11 cellular contexts compared by ENCODE assay signal in the genomic region with DNA sequence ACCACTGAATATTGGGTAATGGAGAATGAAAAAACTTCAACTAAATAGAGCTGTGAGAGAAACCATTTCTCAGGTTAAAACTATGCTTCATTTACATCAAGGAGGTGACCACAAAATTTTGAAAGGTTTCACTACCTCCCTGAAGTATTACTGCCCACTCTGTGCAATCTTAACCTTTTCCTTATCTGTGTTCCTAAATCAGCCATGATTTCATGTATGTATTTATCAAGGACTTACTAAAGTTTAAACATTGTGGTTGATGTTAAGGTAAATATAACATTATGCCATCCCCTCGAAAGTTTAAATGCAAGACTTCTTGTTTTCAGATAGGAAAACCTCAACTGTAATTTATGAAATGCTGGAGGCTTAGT.
DNase-seq lines count a peak whose midpoint lies in the region; ATAC-seq and TF ChIP-seq lines count a peak whose summit lies in the region.
"Had no signal": no experiment of that assay in that cellular context is flagged by ENCODE, and none has a peak within 500 bp of the region (broad histone marks: within the 10 kb centered on the region; RNA-seq: fewer than 3 reads in every experiment).

No MANE protein-coding gene starts in this region.

- H3K9me3 Mint-ChIP-seq in activated CD4-positive, alpha-beta T cell treated with anti-CD3 and anti-CD28 coated beads for 36 hours (ENCODE audit: low read depth), result no peaks in the 10 kb centered on the region

- POLR2A ChIA-PET in activated CD4-positive, alpha-beta T cell treated with anti-CD3 and anti-CD28 coated beads for 36 hours (lab: Charles Lee), result no interaction called here

- no peak overlapping the region for H3K27ac ChIP-seq in brain microvascular endothelial cell
- H3K27ac ChIP-seq: gastroesophageal sphincter had no signal

- intact Hi-C loops in Right ventricle myocardium inferior (cut with DNase I), result no loop called here
- intact Hi-C loops in activated CD4-positive, alpha-beta T cell treated with anti-CD3 and anti-CD28 coated beads for 36 hours (cut with DNase I, micrococcal nuclease), result no loop called here

- H3K4me3 ChIP-seq in fibroblast of the aortic adventitia (ENCODE audit: low read depth, low read length), result no peak overlapping the region
- no peak overlapping the region for H3K4me3 ChIP-seq in brain microvascular endothelial cell (ENCODE audit: low read depth, low read length)
- H3K4me3 ChIP-seq: gastroesophageal sphincter had no signal

- ATAC-seq in GM18870 (IDR thresholded peaks at IDR 0.05; ENCODE audit: unreplicated experiment), result peak; percentile 93
- ATAC-seq in GM21576 (IDR thresholded peaks at IDR 0.05; ENCODE audit: unreplicated experiment), result peak; percentile 94
- ATAC-seq in HG03103 (IDR thresholded peaks at IDR 0.05; ENCODE audit: low read depth, unreplicated experiment), result peak; percentile 79
- no peak for ATAC-seq in Right ventricle myocardium inferior
- no peak for ATAC-seq in activated CD4-positive, alpha-beta T cell treated with anti-CD3 and anti-CD28 coated beads for 36 hours
- ATAC-seq: gastroesophageal sphincter, right cardiac atrium had no signal

- H3K36me3 ChIP-seq in brain microvascular endothelial cell (replicated peaks), result no peaks in the 10 kb centered on the region
- H3K36me3 ChIP-seq: gastroesophageal sphincter had no signal

- no peak overlapping the region for H3K27ac Mint-ChIP-seq in activated CD4-positive, alpha-beta T cell treated with anti-CD3 and anti-CD28 coated beads for 36 hours

- in situ Hi-C loops in brain microvascular endothelial cell (cut with HindIII; ENCODE audit: low pct_ligation_motif_present, low sequenced_read_pairs), result no loop called here

- peak; percentile 34 for DNase-seq in fibroblast of the aortic adventitia (ENCODE audit: low read depth)
- no peak for DNase-seq in brain microvascular endothelial cell
- DNase-seq in Right ventricle myocardium inferior (ENCODE audit: missing footprints), result no peak
- DNase-seq in dermis blood vessel endothelial cell, result no peak
- no peak for DNase-seq in activated CD4-positive, alpha-beta T cell treated with anti-CD3 and anti-CD28 coated beads for 36 hours
- DNase-seq: activated T-cell treated with anti-CD3 and anti-CD28 coated beads, Interleukin-2, amount 50 U/mL, for 48 hours; right cardiac atrium had no signal

- no peaks in the 10 kb centered on the region for H3K4me1 Mint-ChIP-seq in activated CD4-positive, alpha-beta T cell treated with anti-CD3 and anti-CD28 coated beads for 36 hours

- peaks cover 8% of the 10 kb centered on the region for H3K27me3 Mint-ChIP-seq in activated CD4-positive, alpha-beta T cell treated with anti-CD3 and anti-CD28 coated beads for 36 hours

- no peak for TF ChIP-seq CTCF in fibroblast of the aortic adventitia (IDR thresholded peaks at IDR 0.05; ENCODE audit: insufficient read depth, low read length)
- TF ChIP-seq CTCF in brain microvascular endothelial cell (IDR thresholded peaks at IDR 0.05; ENCODE audit: low read depth, low read length, missing control alignments), result no peak

- H3K27me3 ChIP-seq in brain microvascular endothelial cell (replicated peaks), result no peaks in the 10 kb centered on the region
- H3K27me3 ChIP-seq: gastroesophageal sphincter had no signal

- CTCF ChIA-PET in activated CD4-positive, alpha-beta T cell treated with anti-CD3 and anti-CD28 coated beads for 36 hours (lab: Charles Lee), result no interaction called here

- H3K36me3 Mint-ChIP-seq in activated CD4-positive, alpha-beta T cell treated with anti-CD3 and anti-CD28 coated beads for 36 hours (ENCODE audit: low read depth), result no peaks in the 10 kb centered on the region

- H3K4me3 Mint-ChIP-seq in activated CD4-positive, alpha-beta T cell treated with anti-CD3 and anti-CD28 coated beads for 36 hours, result no peak overlapping the region

Comparison
In these comparisons a context has a peak if more than half of its experiments do, and no peak if none do; other contexts are left out.
1. ATAC-seq: peak in GM18870 (single experiment), GM21576 (single experiment) and HG03103 (single experiment); none in Right ventricle myocardium inferior (single experiment) and activated CD4-positive, alpha-beta T cell treated with anti-CD3 and anti-CD28 coated beads for 36 hours (single experiment).